In the genomic region with DNA sequence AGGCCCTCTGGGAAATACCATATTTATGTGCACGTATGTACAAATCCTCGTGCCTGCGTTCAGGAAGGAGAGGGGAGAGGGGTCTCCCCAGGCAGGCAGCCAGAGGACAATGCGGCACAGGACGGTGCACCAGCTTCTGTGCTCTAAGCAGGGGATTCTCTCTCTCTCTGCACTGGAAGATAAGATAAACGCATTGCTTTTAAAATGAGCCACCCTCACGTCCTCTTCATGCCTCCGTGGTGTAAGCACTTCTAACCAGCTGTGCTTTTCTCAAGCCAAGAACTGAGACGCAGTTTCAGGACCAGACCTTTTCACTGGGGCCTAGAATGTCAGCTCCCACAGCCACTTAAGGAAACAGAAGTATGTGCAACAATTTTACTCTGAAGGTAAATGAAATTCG, we compare ENCODE assay signal across 26 cellular contexts.
"Had no signal": no experiment of that assay in that cellular context is flagged by ENCODE, and none has a peak within 500 bp of the region (broad histone marks: within the 10 kb centered on the region; RNA-seq: fewer than 3 reads in every experiment).

No MANE protein-coding gene starts in this region.

- H3K27ac ChIP-seq: gastrocnemius medialis, lower lobe of right lung, right lobe of liver, skin epidermis, tibial artery had no signal

- H3K27me3 Mint-ChIP-seq: activated naive CD8-positive, alpha-beta T cell treated with anti-CD3 and anti-CD28 coated beads, Interleukin-2, amount 50 U/mL, for 24 hours had no signal

- FAIRE-seq: endothelial cell of umbilical vein had no signal

- H3K4me1 Mint-ChIP-seq: activated CD4-positive, alpha-beta memory T cell treated with anti-CD3 and anti-CD28 coated beads, Interleukin-2, amount 10 ng/mL, durations not matched to agents 7 days and 5 days; activated CD4-positive, alpha-beta T cell treated with anti-CD3 and anti-CD28 coated beads, Interleukin-2, amount 10 ng/mL, durations not matched to agents 24 days and 14 days; activated CD8-positive, alpha-beta memory T cell treated with anti-CD3 and anti-CD28 coated beads, Interleukin-2, amount 10 ng/mL, durations not matched to agents 7 days and 5 days had no signal

- H3K9me3 ChIP-seq: gastrocnemius medialis, lower lobe of right lung, right lobe of liver, tibial artery had no signal

- ATAC-seq: activated CD8-positive, alpha-beta memory T cell treated with anti-CD3 and anti-CD28 coated beads, Interleukin-2, amount 10 ng/mL, durations not matched to agents 7 days and 5 days; activated naive CD8-positive, alpha-beta T cell treated with anti-CD3 and anti-CD28 coated beads, Interleukin-2, amount 50 U/mL, for 24 hours; esophagus mucosa; gastrocnemius medialis; left lobe of liver; lower lobe of right lung; naive thymus-derived CD8-positive, alpha-beta T cell; right lobe of liver had no signal

- H3K27ac Mint-ChIP-seq: activated CD4-positive, alpha-beta memory T cell treated with anti-CD3 and anti-CD28 coated beads, Interleukin-2, amount 10 ng/mL, durations not matched to agents 7 days and 5 days; activated CD4-positive, alpha-beta T cell treated with anti-CD3 and anti-CD28 coated beads, Interleukin-2, amount 10 ng/mL, durations not matched to agents 24 days and 14 days; activated CD8-positive, alpha-beta memory T cell treated with anti-CD3 and anti-CD28 coated beads, Interleukin-2, amount 10 ng/mL, durations not matched to agents 7 days and 5 days; activated naive CD8-positive, alpha-beta T cell treated with anti-CD3 and anti-CD28 coated beads, Interleukin-2, amount 50 U/mL, for 24 hours; naive thymus-derived CD8-positive, alpha-beta T cell; stimulated activated naive CD8-positive, alpha-beta T cell treated with anti-CD3 and anti-CD28 coated beads, Interleukin-15, Interleukin-2, amounts not matched to agents 100 ng/mL and 50 ng/mL, for 24 hours; T-helper 1 cell treated with Interleukin-12 subunit alpha and Interleukin-12 subunit beta and Interleukin-4 antibody, amounts not matched to agents 30 μg/mL and 1 μg/mL, for 36 hours had no signal

- H3K4me1 ChIP-seq: gastrocnemius medialis, lower lobe of right lung, right lobe of liver, tibial artery had no signal

- DNase-seq: activated CD4-positive, alpha-beta memory T cell treated with anti-CD3 and anti-CD28 coated beads, Interleukin-2, amount 10 ng/mL, durations not matched to agents 7 days and 5 days; activated CD4-positive, alpha-beta T cell treated with anti-CD3 and anti-CD28 coated beads, Interleukin-2, amount 10 ng/mL, durations not matched to agents 24 days and 14 days; activated CD8-positive, alpha-beta memory T cell treated with anti-CD3 and anti-CD28 coated beads, Interleukin-2, amount 10 ng/mL, durations not matched to agents 7 days and 5 days; activated effector memory CD4-positive, alpha-beta T cell treated with anti-CD3 and anti-CD28 coated beads, Interleukin-2, amount 50 U/mL, for 16 hours; activated naive CD4-positive, alpha-beta T cell treated with anti-CD3 and anti-CD28 coated beads, Interleukin-2, amount 50 U/mL, for 16 hours; activated naive CD8-positive, alpha-beta T cell treated with anti-CD3 and anti-CD28 coated beads, Interleukin-2, amount 50 U/mL, for 24 hours; activated T-cell treated with anti-CD3 and anti-CD28 coated beads for 4 hours; dermis blood vessel endothelial cell; effector memory CD4-positive, alpha-beta T cell; gastrocnemius medialis; head of caudate nucleus; lower lobe of right lung; naive thymus-derived CD8-positive, alpha-beta T cell; occipital lobe; posterior cingulate gyrus; right lobe of liver; stimulated activated CD4-positive, alpha-beta T cell treated with anti-CD3 and anti-CD28 coated beads, Interleukin-1b, Interleukin-23, amount 100 ng/mL, for 48 hours; substantia nigra; T1000; tibial artery had no signal

- H3K4me3 Mint-ChIP-seq: activated CD4-positive, alpha-beta memory T cell treated with anti-CD3 and anti-CD28 coated beads, Interleukin-2, amount 10 ng/mL, durations not matched to agents 7 days and 5 days; activated CD4-positive, alpha-beta T cell treated with anti-CD3 and anti-CD28 coated beads, Interleukin-2, amount 10 ng/mL, durations not matched to agents 24 days and 14 days; activated CD8-positive, alpha-beta memory T cell treated with anti-CD3 and anti-CD28 coated beads, Interleukin-2, amount 10 ng/mL, durations not matched to agents 7 days and 5 days; activated naive CD8-positive, alpha-beta T cell treated with anti-CD3 and anti-CD28 coated beads, Interleukin-2, amount 50 U/mL, for 24 hours; stimulated activated naive CD8-positive, alpha-beta T cell treated with anti-CD3 and anti-CD28 coated beads, Interleukin-15, Interleukin-2, amounts not matched to agents 100 ng/mL and 50 ng/mL, for 24 hours; T-helper 1 cell treated with Interleukin-12 subunit alpha and Interleukin-12 subunit beta and Interleukin-4 antibody, amounts not matched to agents 30 μg/mL and 1 μg/mL, for 36 hours had no signal

- H3K36me3 ChIP-seq: lower lobe of right lung, right lobe of liver, tibial artery had no signal

- H3K4me3 ChIP-seq: gastrocnemius medialis, lower lobe of right lung, right lobe of liver, skin epidermis, tibial artery had no signal

- H3K27me3 ChIP-seq: gastrocnemius medialis, right lobe of liver had no signal

- H3K9me3 Mint-ChIP-seq: activated CD4-positive, alpha-beta T cell treated with anti-CD3 and anti-CD28 coated beads, Interleukin-2, amount 10 ng/mL, durations not matched to agents 24 days and 14 days had no signal
